Comparison of ENCODE assay signal across 16 cellular contexts in the genomic region with DNA sequence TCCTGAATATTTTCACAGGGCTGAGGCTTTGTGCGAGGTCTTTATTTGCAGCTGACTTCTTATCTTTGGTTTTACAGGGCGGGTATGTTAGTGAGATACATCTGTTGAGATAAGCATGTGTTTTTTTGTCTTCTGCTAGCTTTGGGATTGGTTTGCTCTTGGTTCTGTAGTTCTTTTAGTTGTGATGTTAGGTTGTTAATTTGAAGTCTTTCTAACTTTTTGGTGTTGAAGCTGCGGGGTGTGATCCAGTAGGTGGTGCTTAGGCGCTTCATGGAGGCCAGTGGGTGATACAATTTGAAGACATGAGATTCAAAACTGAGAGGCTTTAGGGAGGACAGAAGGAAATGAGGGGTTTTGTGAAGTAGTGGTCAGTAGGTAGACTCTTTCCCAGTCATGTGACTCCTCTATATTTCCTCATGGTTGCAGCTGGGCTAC.
DNase-seq lines count a peak whose midpoint lies in the region; ATAC-seq and TF ChIP-seq lines count a peak whose summit lies in the region.
"Had no signal": no experiment of that assay in that cellular context is flagged by ENCODE, and none has a peak within 500 bp of the region (broad histone marks: within the 10 kb centered on the region; RNA-seq: fewer than 3 reads in every experiment).

No MANE protein-coding gene starts in this region.

- H3K4me2 ChIP-seq in osteoblast (ENCODE audit: insufficient read depth, low read length): no peak overlapping the region

- H3K36me3 ChIP-seq in osteoblast (ENCODE audit: insufficient read depth, low read length) (no peaks in the 10 kb centered on the region), brain microvascular endothelial cell (replicated peaks) (no peaks in the 10 kb centered on the region)

- H3K9me3 ChIP-seq in osteoblast (ENCODE audit: low read depth, low read length): no peaks in the 10 kb centered on the region

- H3K4me1 Mint-ChIP-seq in T-helper 1 cell treated with Interleukin-12 subunit alpha and Interleukin-12 subunit beta and Interleukin-4 antibody, amounts not matched to agents 30 μg/mL and 1 μg/mL, for 36 hours (ENCODE audit: low read depth): peaks cover 76% of the 10 kb centered on the region
- H3K4me1 Mint-ChIP-seq in activated naive CD8-positive, alpha-beta T cell treated with anti-CD3 and anti-CD28 coated beads, Interleukin-2, amount 50 U/mL, for 24 hours: peaks cover 83% of the 10 kb centered on the region

- no peak for TF ChIP-seq CTCF in osteoblast (IDR thresholded peaks at IDR 0.05; ENCODE audit: extremely low read depth, low read depth, low read length)
- TF ChIP-seq CTCF in brain microvascular endothelial cell (IDR thresholded peaks at IDR 0.05; ENCODE audit: low read depth, low read length, missing control alignments): no peak

- H3K9me3 Mint-ChIP-seq in T-helper 1 cell treated with Interleukin-12 subunit alpha and Interleukin-12 subunit beta and Interleukin-4 antibody, amounts not matched to agents 30 μg/mL and 1 μg/mL, for 36 hours: peaks cover 31% of the 10 kb centered on the region
- peaks cover 27% of the 10 kb centered on the region for H3K9me3 Mint-ChIP-seq in activated naive CD8-positive, alpha-beta T cell treated with anti-CD3 and anti-CD28 coated beads, Interleukin-2, amount 50 U/mL, for 24 hours

- H3K4me3 ChIP-seq in osteoblast (ENCODE audit: insufficient read depth, low read length) (no peak overlapping the region), brain microvascular endothelial cell (ENCODE audit: low read depth, low read length) (no peak overlapping the region)
- H3K4me3 ChIP-seq: lung had no signal

- no peak overlapping the region for H2AFZ ChIP-seq in osteoblast (ENCODE audit: low read length)

- H3K36me3 Mint-ChIP-seq in T-helper 1 cell treated with Interleukin-12 subunit alpha and Interleukin-12 subunit beta and Interleukin-4 antibody, amounts not matched to agents 30 μg/mL and 1 μg/mL, for 36 hours (ENCODE audit: low read depth): peaks cover 33% of the 10 kb centered on the region
- peaks cover 25% of the 10 kb centered on the region for H3K36me3 Mint-ChIP-seq in activated naive CD8-positive, alpha-beta T cell treated with anti-CD3 and anti-CD28 coated beads, Interleukin-2, amount 50 U/mL, for 24 hours (ENCODE audit: low read depth)

- in situ Hi-C loops in brain microvascular endothelial cell (cut with HindIII; ENCODE audit: low pct_ligation_motif_present, low sequenced_read_pairs): no loop called here

- H3K27ac ChIP-seq in osteoblast (ENCODE audit: low read depth, low read length): no peak overlapping the region
- H3K27ac ChIP-seq in brain microvascular endothelial cell: no peak overlapping the region
- H3K27ac ChIP-seq: 22Rv1, C4-2B had no signal

- no peaks in the 10 kb centered on the region for H3K27me3 Mint-ChIP-seq in T-helper 1 cell treated with Interleukin-12 subunit alpha and Interleukin-12 subunit beta and Interleukin-4 antibody, amounts not matched to agents 30 μg/mL and 1 μg/mL, for 36 hours (ENCODE audit: low read depth)
- peaks cover 6% of the 10 kb centered on the region for H3K27me3 Mint-ChIP-seq in activated naive CD8-positive, alpha-beta T cell treated with anti-CD3 and anti-CD28 coated beads, Interleukin-2, amount 50 U/mL, for 24 hours

- H3K4me1 ChIP-seq in osteoblast (ENCODE audit: insufficient read depth, low read length): peaks cover 4% of the 10 kb centered on the region

- no peaks in the 10 kb centered on the region for H3K79me2 ChIP-seq in osteoblast (ENCODE audit: insufficient read depth, low read length)

- DNase-seq in T-helper 1 cell (no peak), OCI-M1 (lab: John Stamatoyannopoulos, UW) (peak; percentile 69), osteoblast (ENCODE audit: insufficient read length, low spot score, missing footprints) (peak; percentile 37), brain microvascular endothelial cell (no peak), SKM-1 (lab: John Stamatoyannopoulos, UW; ENCODE audit: unreplicated experiment) (no peak)
- no peak for DNase-seq in activated naive CD8-positive, alpha-beta T cell treated with anti-CD3 and anti-CD28 coated beads, Interleukin-2, amount 50 U/mL, for 24 hours
- no peak for DNase-seq in stimulated activated CD4-positive, alpha-beta T cell treated with anti-CD3 and anti-CD28 coated beads, Interleukin-1b, Interleukin-23, amount 100 ng/mL, for 48 hours
- DNase-seq: central memory CD4-positive, alpha-beta T cell; NCI-H1436 treated with DMSO at 0.1 percent for 48 hours; stimulated activated CD4-positive, alpha-beta T cell treated with anti-CD3 and anti-CD28 coated beads, Interleukin-15, amount 100 ng/mL, for 24 hours; substantia nigra had no signal

- ATAC-seq in activated naive CD8-positive, alpha-beta T cell treated with anti-CD3 and anti-CD28 coated beads, Interleukin-2, amount 50 U/mL, for 24 hours: no peak

- H3K4me3 Mint-ChIP-seq in T-helper 1 cell treated with Interleukin-12 subunit alpha and Interleukin-12 subunit beta and Interleukin-4 antibody, amounts not matched to agents 30 μg/mL and 1 μg/mL, for 36 hours: peak overlapping the region; percentile 47
- no peak overlapping the region for H3K4me3 Mint-ChIP-seq in activated naive CD8-positive, alpha-beta T cell treated with anti-CD3 and anti-CD28 coated beads, Interleukin-2, amount 50 U/mL, for 24 hours
- H3K4me3 Mint-ChIP-seq: nephron had no signal

- H3K27ac Mint-ChIP-seq in T-helper 1 cell treated with Interleukin-12 subunit alpha and Interleukin-12 subunit beta and Interleukin-4 antibody, amounts not matched to agents 30 μg/mL and 1 μg/mL, for 36 hours: peak overlapping the region; percentile 88
- peak overlapping the region; percentile 95 for H3K27ac Mint-ChIP-seq in activated naive CD8-positive, alpha-beta T cell treated with anti-CD3 and anti-CD28 coated beads, Interleukin-2, amount 50 U/mL, for 24 hours
- H3K27ac Mint-ChIP-seq: nephron had no signal

- no peaks in the 10 kb centered on the region for H3K27me3 ChIP-seq in osteoblast (ENCODE audit: insufficient read depth, low read length)
- H3K27me3 ChIP-seq in brain microvascular endothelial cell (replicated peaks): no peaks in the 10 kb centered on the region

- no peaks in the 10 kb centered on the region for H4K20me1 ChIP-seq in osteoblast (ENCODE audit: insufficient read depth, low read length)

Comparison
In these comparisons a context has a peak if more than half of its experiments do, and no peak if none do; other contexts are left out.
1. DNase-seq: peak in OCI-M1 (single experiment) and osteoblast (single experiment); none in T-helper 1 cell (0 of 5), activated naive CD8-positive, alpha-beta T cell treated with anti-CD3 and anti-CD28 coated beads, Interleukin-2, amount 50 U/mL, for 24 hours (single experiment), stimulated activated CD4-positive, alpha-beta T cell treated with anti-CD3 and anti-CD28 coated beads, Interleukin-1b, Interleukin-23, amount 100 ng/mL, for 48 hours (single experiment), brain microvascular endothelial cell (single experiment) and SKM-1 (single experiment).